Comparison of ENCODE assay signal across 35 cellular contexts in the genomic region with DNA sequence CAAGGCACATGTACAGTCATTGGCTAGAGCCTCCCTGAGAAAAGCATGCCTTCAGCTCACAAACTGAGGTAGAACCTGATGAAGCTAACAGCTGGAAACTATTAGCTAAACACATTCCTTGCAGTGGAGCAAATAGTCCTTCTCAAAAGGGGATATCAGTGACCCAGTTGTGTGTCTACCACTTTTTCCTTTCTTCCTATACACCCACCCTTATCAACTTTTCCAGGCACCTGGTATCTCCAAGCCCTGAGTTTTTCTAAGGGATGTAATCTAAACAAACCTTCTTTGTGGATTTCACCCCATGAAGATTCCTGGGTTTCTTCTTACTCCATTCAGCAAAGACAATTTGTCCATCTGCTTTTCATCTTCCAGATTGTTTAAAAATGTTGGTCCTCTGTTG. TPM values are rescaled to one million over a fixed set of nuclear protein-coding genes. Genes with fewer than 3 reads are reported as not detected.
DNase-seq lines count a peak whose midpoint lies in the region; ATAC-seq and TF ChIP-seq lines count a peak whose summit lies in the region.
"Had no signal": no experiment of that assay in that cellular context is flagged by ENCODE, and none has a peak within 500 bp of the region (broad histone marks: within the 10 kb centered on the region; RNA-seq: fewer than 3 reads in every experiment).

No MANE protein-coding gene starts in this region.

- no peak overlapping the region for H3K4ac ChIP-seq in mesendoderm (ENCODE audit: low read depth, low read length)

- H4K8ac ChIP-seq in mesendoderm (ENCODE audit: low read depth, low read length): no peak overlapping the region

- H3K18ac ChIP-seq in mesendoderm (ENCODE audit: low read length): no peak overlapping the region

- H2BK5ac ChIP-seq in mesendoderm (ENCODE audit: low read length): no peak overlapping the region

- H3K4me3 ChIP-seq in Karpas-422 (ENCODE audit: low read length) (peak overlapping the region; percentile 31), endodermal cell (ENCODE audit: low read length) (peak overlapping the region; percentile 46), mesendoderm (ENCODE audit: low read length) (no peak overlapping the region)
- H3K4me3 ChIP-seq: A549; BLaER1; BLaER1 treated with 17β-estradiol and CSF1 and Interleukin-3, amounts not matched to agents 10 nM and 100 nM had no signal

- in situ Hi-C loops in KBM-7 (cut with MboI; ENCODE audit: low pct_unique_long_range_greater_than_20kb, low sequenced_read_pairs): no loop called here

- H3K56ac ChIP-seq in mesendoderm (ENCODE audit: low read length): no peak overlapping the region

- H3K36me3 Mint-ChIP-seq in endodermal cell (ENCODE audit: low read depth): no peaks in the 10 kb centered on the region
- no peaks in the 10 kb centered on the region for H3K36me3 Mint-ChIP-seq in stimulated activated effector memory CD8-positive, alpha-beta T cell treated with anti-CD3 and anti-CD28 coated beads, Interleukin-12 subunit alpha, Interleukin-12 subunit beta, amount 100 ng/mL, for 72 hours
- H3K36me3 Mint-ChIP-seq: CD14-positive monocyte; CD4-positive, alpha-beta memory T cell; CD4-positive, CD25-positive, alpha-beta regulatory T cell; CD8-positive, alpha-beta memory T cell; CD8-positive, alpha-beta T cell had no signal

- DNase-seq in Karpas-422: no peak
- peak; percentile 43 for DNase-seq in endodermal cell
- DNase-seq in iPS-NIHi7 (ENCODE audit: extremely low spot score): peak; percentile 11
- DNase-seq in mesendoderm: peak; percentile 90
- DNase-seq in KBM-7: no peak
- no peak for DNase-seq in stimulated activated effector memory CD8-positive, alpha-beta T cell treated with anti-CD3 and anti-CD28 coated beads, Interleukin-12 subunit alpha, Interleukin-12 subunit beta, amount 100 ng/mL, for 72 hours (ENCODE audit: low spot score in 2 of 2)
- DNase-seq: 8988T; ACHN; AML-193; BE2C; C1 segment of cervical spinal cord; Caco-2; Calu3; CD4-positive, alpha-beta memory T cell; CD4-positive, alpha-beta T cell; CD4-positive, CD25-positive, alpha-beta regulatory T cell; CD8-positive, alpha-beta memory T cell; CD8-positive, alpha-beta T cell; COR-L47; DMS 273 treated with DMSO at 0.1 percent for 48 hours; DMS153; DMS53; DMS79; DMS79 treated with DMSO at 0.1 percent for 48 hours; DND-41; EL had no signal

- H2BK120ac ChIP-seq in mesendoderm (ENCODE audit: low read depth, low read length): no peak overlapping the region

- H2BK15ac ChIP-seq in mesendoderm (replicated peaks; ENCODE audit: low read depth): no peak overlapping the region

- no peak for TF ChIP-seq CTCF in endodermal cell (conservative IDR thresholded peaks at IDR 0.05)

- peak overlapping the region; percentile 70 for H3K27ac Mint-ChIP-seq in endodermal cell
- no peak overlapping the region for H3K27ac Mint-ChIP-seq in stimulated activated effector memory CD8-positive, alpha-beta T cell treated with anti-CD3 and anti-CD28 coated beads, Interleukin-12 subunit alpha, Interleukin-12 subunit beta, amount 100 ng/mL, for 72 hours
- H3K27ac Mint-ChIP-seq: B cell; CD14-positive monocyte; CD4-positive, alpha-beta memory T cell; CD4-positive, alpha-beta T cell; CD4-positive, CD25-positive, alpha-beta regulatory T cell; CD8-positive, alpha-beta memory T cell; CD8-positive, alpha-beta T cell had no signal

- H3K27me3 Mint-ChIP-seq in endodermal cell (ENCODE audit: insufficient read depth): no peaks in the 10 kb centered on the region

- ATAC-seq in HG03159 (IDR thresholded peaks at IDR 0.05; ENCODE audit: unreplicated experiment) (no peak), GM18868 (IDR thresholded peaks at IDR 0.05; ENCODE audit: unreplicated experiment) (no peak)
- no peak for ATAC-seq in stimulated activated effector memory CD8-positive, alpha-beta T cell treated with anti-CD3 and anti-CD28 coated beads, Interleukin-12 subunit alpha, Interleukin-12 subunit beta, amount 100 ng/mL, for 72 hours
- ATAC-seq: A549; CD8-positive, alpha-beta T cell had no signal

- no peaks in the 10 kb centered on the region for H3K9me3 Mint-ChIP-seq in endodermal cell
- H3K9me3 Mint-ChIP-seq in stimulated activated effector memory CD8-positive, alpha-beta T cell treated with anti-CD3 and anti-CD28 coated beads, Interleukin-12 subunit alpha, Interleukin-12 subunit beta, amount 100 ng/mL, for 72 hours: no peaks in the 10 kb centered on the region
- H3K9me3 Mint-ChIP-seq: CD4-positive, alpha-beta memory T cell; CD4-positive, alpha-beta T cell; CD8-positive, alpha-beta memory T cell; CD8-positive, alpha-beta T cell had no signal

- H3K4me3 Mint-ChIP-seq in endodermal cell: no peak overlapping the region
- no peak overlapping the region for H3K4me3 Mint-ChIP-seq in stimulated activated effector memory CD8-positive, alpha-beta T cell treated with anti-CD3 and anti-CD28 coated beads, Interleukin-12 subunit alpha, Interleukin-12 subunit beta, amount 100 ng/mL, for 72 hours
- H3K4me3 Mint-ChIP-seq: B cell; CD14-positive monocyte; CD4-positive, alpha-beta memory T cell; CD4-positive, alpha-beta T cell; CD4-positive, CD25-positive, alpha-beta regulatory T cell; CD8-positive, alpha-beta memory T cell; CD8-positive, alpha-beta T cell had no signal

- H3K9me3 ChIP-seq in Karpas-422 (ENCODE audit: low read length) (no peaks in the 10 kb centered on the region), endodermal cell (ENCODE audit: control insufficient read depth, low read length) (peaks cover 35% of the 10 kb centered on the region)
- H3K9me3 ChIP-seq: A549; BE2C; BLaER1; BLaER1 treated with 17β-estradiol and CSF1 and Interleukin-3, amounts not matched to agents 10 nM and 100 nM; Caco-2 had no signal

- H2AFZ ChIP-seq in Karpas-422 (ENCODE audit: low read length): peak overlapping the region; percentile 66

- H3K27me3 ChIP-seq in Karpas-422 (ENCODE audit: low read length): no peaks in the 10 kb centered on the region
- no peaks in the 10 kb centered on the region for H3K27me3 ChIP-seq in endodermal cell (ENCODE audit: control insufficient read depth, insufficient read depth, low read length, poor library complexity, severe bottlenecking)
- H3K27me3 ChIP-seq in mesendoderm (ENCODE audit: insufficient read depth, low read length, poor library complexity): no peaks in the 10 kb centered on the region
- H3K27me3 ChIP-seq: BE2C; BLaER1; BLaER1 treated with 17β-estradiol and CSF1 and Interleukin-3, amounts not matched to agents 10 nM and 100 nM had no signal

- H2AK5ac ChIP-seq in mesendoderm (ENCODE audit: low read length): no peak overlapping the region

- no peaks in the 10 kb centered on the region for H4K20me1 ChIP-seq in Karpas-422 (ENCODE audit: insufficient read depth, low read depth, low read length)
- H4K20me1 ChIP-seq: BLaER1; BLaER1 treated with 17β-estradiol and CSF1 and Interleukin-3, amounts not matched to agents 10 nM and 100 nM had no signal

- peak overlapping the region; percentile 63 for H3K4me2 ChIP-seq in Karpas-422 (ENCODE audit: low read depth, low read length, poor library complexity, severe bottlenecking)
- H3K4me2 ChIP-seq in mesendoderm (ENCODE audit: low read length): no peak overlapping the region
- H3K4me2 ChIP-seq: A549; BLaER1; BLaER1 treated with 17β-estradiol and CSF1 and Interleukin-3, amounts not matched to agents 10 nM and 100 nM had no signal

- no peaks in the 10 kb centered on the region for H3K79me1 ChIP-seq in mesendoderm (ENCODE audit: low read length)

- H3K4me1 Mint-ChIP-seq in endodermal cell: peaks cover 25% of the 10 kb centered on the region
- no peaks in the 10 kb centered on the region for H3K4me1 Mint-ChIP-seq in stimulated activated effector memory CD8-positive, alpha-beta T cell treated with anti-CD3 and anti-CD28 coated beads, Interleukin-12 subunit alpha, Interleukin-12 subunit beta, amount 100 ng/mL, for 72 hours
- H3K4me1 Mint-ChIP-seq: B cell; CD14-positive monocyte; CD4-positive, alpha-beta memory T cell; CD4-positive, CD25-positive, alpha-beta regulatory T cell; CD8-positive, alpha-beta memory T cell had no signal

- H3K4me1 ChIP-seq in Karpas-422 (ENCODE audit: low read length): peaks cover 48% of the 10 kb centered on the region
- H3K4me1 ChIP-seq in endodermal cell (ENCODE audit: control insufficient read depth, insufficient read depth, low read length): peaks cover 4% of the 10 kb centered on the region
- peaks cover 4% of the 10 kb centered on the region for H3K4me1 ChIP-seq in mesendoderm (ENCODE audit: control insufficient read depth, low read depth, low read length)
- H3K4me1 ChIP-seq: A549; BE2C; BLaER1; BLaER1 treated with 17β-estradiol and CSF1 and Interleukin-3, amounts not matched to agents 10 nM and 100 nM; Caco-2 had no signal

- H3K79me2 ChIP-seq in Karpas-422 (ENCODE audit: low read length) (no peaks in the 10 kb centered on the region), mesendoderm (ENCODE audit: control insufficient read depth, insufficient read depth, low read length) (no peaks in the 10 kb centered on the region)

- H3K9ac ChIP-seq in Karpas-422 (ENCODE audit: low read length) (no peak overlapping the region; the same call in 1 of the 2 replicates), endodermal cell (ENCODE audit: extremely low read depth, low read length, poor library complexity, severe bottlenecking) (peak overlapping the region; percentile 26), mesendoderm (ENCODE audit: low read length) (no peak overlapping the region)
- H3K9ac ChIP-seq: BLaER1; BLaER1 treated with 17β-estradiol and CSF1 and Interleukin-3, amounts not matched to agents 10 nM and 100 nM had no signal

- no peak overlapping the region for H3K23ac ChIP-seq in mesendoderm (ENCODE audit: low read length)

- no peak overlapping the region for H4K5ac ChIP-seq in mesendoderm (ENCODE audit: low read length)

- peak overlapping the region; percentile 60 for H3K27ac ChIP-seq in Karpas-422 (ENCODE audit: low read length)
- H3K27ac ChIP-seq in endodermal cell (ENCODE audit: low read depth, low read length): no peak overlapping the region
- H3K27ac ChIP-seq in mesendoderm (ENCODE audit: low read depth, low read length): peak overlapping the region; percentile 72
- H3K27ac ChIP-seq: 22Rv1; A549; BLaER1; BLaER1 treated with 17β-estradiol and CSF1 and Interleukin-3, amounts not matched to agents 10 nM and 100 nM; C4-2B had no signal

- no peaks in the 10 kb centered on the region for H3K9me2 ChIP-seq in Karpas-422 (replicated peaks; ENCODE audit: insufficient read depth, low read length)

- no peaks in the 10 kb centered on the region; the same call in 1 of the 2 replicates for H3K36me3 ChIP-seq in Karpas-422 (ENCODE audit: insufficient read depth, low read length)
- no peaks in the 10 kb centered on the region for H3K36me3 ChIP-seq in endodermal cell (ENCODE audit: control insufficient read depth, insufficient read depth, low read length)
- H3K36me3 ChIP-seq in mesendoderm (ENCODE audit: control insufficient read depth, insufficient read depth, low read length): no peaks in the 10 kb centered on the region
- H3K36me3 ChIP-seq: BE2C; BLaER1; BLaER1 treated with 17β-estradiol and CSF1 and Interleukin-3, amounts not matched to agents 10 nM and 100 nM had no signal

RNA-seq across cellular contexts. Expression of a gene that starts 10.5 kb away (rescaled TPM):
- total RNA-seq in Karpas-422 (2014; rRNA removed; shearing (Covaris generic); ENCODE audit: low replicate concordance): 0.04 TPM in 2 replicates
- 10 to 100 TPM in 1 of 2 donors, 1 to 10 TPM in 1; 8.8 to 12.3 TPM for total RNA-seq in endodermal cell
- polyA plus RNA-seq in endodermal cell (2013, experiment 1 of 2): 9.0 TPM
- 8.4 TPM for polyA plus RNA-seq in endodermal cell (2013, experiment 2 of 2)
- 2.9 TPM for polyA plus RNA-seq in mesendoderm (2013, experiment 1 of 2)
- polyA plus RNA-seq in mesendoderm (2013, experiment 2 of 2): 2.7 TPM
- polyA plus RNA-seq: CD14-positive monocyte had no signal

Comparison
In these comparisons a context has a peak if more than half of its experiments do, and no peak if none do; other contexts are left out.
1. DNase-seq: peak in endodermal cell (single experiment), iPS-NIHi7 (single experiment) and mesendoderm (single experiment); none in Karpas-422 (single experiment), KBM-7 (single experiment) and stimulated activated effector memory CD8-positive, alpha-beta T cell treated with anti-CD3 and anti-CD28 coated beads, Interleukin-12 subunit alpha, Interleukin-12 subunit beta, amount 100 ng/mL, for 72 hours (0 of 2).